In the genomic region with DNA sequence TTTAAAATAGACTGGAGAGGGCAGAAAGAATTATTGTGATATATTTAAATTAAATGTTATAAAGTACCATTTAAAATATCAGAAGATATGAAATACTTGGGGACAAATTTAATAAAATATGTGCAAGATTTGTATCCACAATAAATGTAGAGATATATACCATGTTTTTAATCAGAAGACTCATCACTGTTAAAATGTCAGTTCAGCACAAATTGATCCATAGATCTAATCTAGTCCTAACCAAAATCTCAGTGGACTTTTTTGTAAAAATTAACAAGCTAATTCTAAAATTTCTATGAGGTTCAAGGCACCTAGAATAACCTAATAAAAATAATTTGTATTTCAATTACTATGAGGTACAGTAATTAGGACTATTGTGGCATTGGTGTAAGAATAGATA, we compare ENCODE assay signal across 3 cellular contexts.
TF ChIP-seq lines count a peak whose summit lies in the region.

No MANE protein-coding gene starts in this region.

TF ChIP-seq in HepG2, 621 proteins besides CTCF, POLR2A, EP300 and RAD21:
- TF ChIP-seq ZKSCAN5 (CRISPR knock-in tag; IDR thresholded peaks at IDR 0.05): no peak
- TF ChIP-seq MAFF (IDR thresholded peaks at IDR 0.05; ENCODE audit: low read depth, low read length): peak; percentile 35; the same call in 1 of the 2 replicates
- peak; percentile 55 to 63; a peak in 3 of 4 replicates for TF ChIP-seq MAFK (conservative IDR thresholded peaks at IDR 0.05 in 1 of 2, IDR thresholded peaks at IDR 0.05 in 1 of 2; ENCODE audit: low read length in 2 of 2)
- TF ChIP-seq ONECUT2 (CRISPR knock-in tag; IDR thresholded peaks at IDR 0.05): no peak
- TF ChIP-seq CHD4 (IDR thresholded peaks at IDR 0.05; ENCODE audit: borderline replicate concordance, low read length): no peak
- TF ChIP-seq MXD4 (CRISPR knock-in tag; IDR thresholded peaks at IDR 0.05): no peak
- no peak for TF ChIP-seq NFKBIZ (CRISPR knock-in tag; IDR thresholded peaks at IDR 0.05)
- TF ChIP-seq ZNF430 (CRISPR knock-in tag; IDR thresholded peaks at IDR 0.05): no peak
- no peak for TF ChIP-seq KAT2B (IDR thresholded peaks at IDR 0.05; ENCODE audit: borderline replicate concordance, low read depth, low read length)
- TF ChIP-seq CCAR2 (optimal IDR thresholded peaks at IDR 0.05; ENCODE audit: low read depth, low read length): no peak

TF ChIP-seq in A549, 52 proteins besides CTCF, POLR2A, EP300 and RAD21:
- TF ChIP-seq, protein P1, sequence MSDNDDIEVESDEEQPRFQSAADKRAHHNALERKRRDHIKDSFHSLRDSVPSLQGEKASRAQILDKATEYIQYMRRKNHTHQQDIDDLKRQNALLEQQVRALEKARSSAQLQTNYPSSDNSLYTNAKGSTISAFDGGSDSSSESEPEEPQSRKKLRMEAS (IDR thresholded peaks at IDR 0.05): no peak
- TF ChIP-seq MYC (IDR thresholded peaks at IDR 0.05; ENCODE audit: borderline replicate concordance, low read length) (no peak), NFE2L2 (conservative IDR thresholded peaks at IDR 0.05; ENCODE audit: low read length) (no peak), RFX5 (IDR thresholded peaks at IDR 0.05) (no peak), KDM5A (IDR thresholded peaks at IDR 0.05) (no peak), ZFP36 (IDR thresholded peaks at IDR 0.05; ENCODE audit: borderline replicate concordance, partially characterized antibody) (no peak), MAFK (IDR thresholded peaks at IDR 0.05; ENCODE audit: partially characterized antibody) (peak; percentile 48), TFCP2L1 (CRISPR knock-in tag; IDR thresholded peaks at IDR 0.05) (no peak)
- TF ChIP-seq, protein P2, sequence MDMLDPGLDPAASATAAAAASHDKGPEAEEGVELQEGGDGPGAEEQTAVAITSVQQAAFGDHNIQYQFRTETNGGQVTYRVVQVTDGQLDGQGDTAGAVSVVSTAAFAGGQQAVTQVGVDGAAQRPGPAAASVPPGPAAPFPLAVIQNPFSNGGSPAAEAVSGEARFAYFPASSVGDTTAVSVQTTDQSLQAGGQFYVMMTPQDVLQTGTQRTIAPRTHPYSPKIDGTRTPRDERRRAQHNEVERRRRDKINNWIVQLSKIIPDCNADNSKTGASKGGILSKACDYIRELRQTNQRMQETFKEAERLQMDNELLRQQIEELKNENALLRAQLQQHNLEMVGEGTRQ (IDR thresholded peaks at IDR 0.05): no peak

TF ChIP-seq in K562, 482 proteins besides CTCF, POLR2A, EP300 and RAD21:
- TF ChIP-seq MCM2 (IDR thresholded peaks at IDR 0.05; ENCODE audit: low read depth) (no peak), YBX1 (IDR thresholded peaks at IDR 0.05) (no peak), MAFF (IDR thresholded peaks at IDR 0.05; ENCODE audit: low read length) (no peak), ERF (CRISPR knock-in tag; IDR thresholded peaks at IDR 0.05) (no peak), ARID3B (CRISPR knock-in tag; IDR thresholded peaks at IDR 0.05; ENCODE audit: borderline replicate concordance) (no peak), PTRF (tag; IDR thresholded peaks at IDR 0.05) (no peak), ADNP (tag; IDR thresholded peaks at IDR 0.05) (no peak), KAT7 (CRISPR knock-in tag; IDR thresholded peaks at IDR 0.05; ENCODE audit: borderline replicate concordance) (no peak), MCM3 (IDR thresholded peaks at IDR 0.05) (no peak), ZNF586 (CRISPR knock-in tag; conservative IDR thresholded peaks at IDR 0.05) (no peak), RREB1 (CRISPR knock-in tag; IDR thresholded peaks at IDR 0.05) (no peak), FOXK2 (conservative IDR thresholded peaks at IDR 0.05 in 1 of 2, IDR thresholded peaks at IDR 0.05 in 1 of 2; ENCODE audit: low read depth in 2 of 2) (no peak), ILF3 (IDR thresholded peaks at IDR 0.05; ENCODE audit: borderline replicate concordance) (no peak), C11orf30 (IDR thresholded peaks at IDR 0.05; ENCODE audit: low read depth) (peak; percentile 31; the same call in 1 of the 2 replicates), ZNF316 (IDR thresholded peaks at IDR 0.05) (peak; percentile 56; the same call in 1 of the 2 replicates)
- TF ChIP-seq, protein P3, sequence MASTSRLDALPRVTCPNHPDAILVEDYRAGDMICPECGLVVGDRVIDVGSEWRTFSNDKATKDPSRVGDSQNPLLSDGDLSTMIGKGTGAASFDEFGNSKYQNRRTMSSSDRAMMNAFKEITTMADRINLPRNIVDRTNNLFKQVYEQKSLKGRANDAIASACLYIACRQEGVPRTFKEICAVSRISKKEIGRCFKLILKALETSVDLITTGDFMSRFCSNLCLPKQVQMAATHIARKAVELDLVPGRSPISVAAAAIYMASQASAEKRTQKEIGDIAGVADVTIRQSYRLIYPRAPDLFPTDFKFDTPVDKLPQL (IDR thresholded peaks at IDR 0.05; ENCODE audit: extremely low read depth, insufficient read length): no peak
- TF ChIP-seq, protein P4, sequence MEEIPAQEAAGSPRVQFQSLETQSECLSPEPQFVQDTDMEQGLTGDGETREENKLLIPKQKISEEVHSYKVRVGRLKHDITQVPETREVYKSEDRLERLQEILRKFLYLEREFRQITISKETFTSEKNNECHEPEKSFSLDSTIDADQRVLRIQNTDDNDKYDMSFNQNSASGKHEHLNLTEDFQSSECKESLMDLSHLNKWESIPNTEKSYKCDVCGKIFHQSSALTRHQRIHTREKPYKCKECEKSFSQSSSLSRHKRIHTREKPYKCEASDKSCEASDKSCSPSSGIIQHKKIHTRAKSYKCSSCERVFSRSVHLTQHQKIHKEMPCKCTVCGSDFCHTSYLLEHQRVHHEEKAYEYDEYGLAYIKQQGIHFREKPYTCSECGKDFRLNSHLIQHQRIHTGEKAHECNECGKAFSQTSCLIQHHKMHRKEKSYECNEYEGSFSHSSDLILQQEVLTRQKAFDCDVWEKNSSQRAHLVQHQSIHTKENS (CRISPR knock-in tag; IDR thresholded peaks at IDR 0.05): no peak
- TF ChIP-seq, protein P5, sequence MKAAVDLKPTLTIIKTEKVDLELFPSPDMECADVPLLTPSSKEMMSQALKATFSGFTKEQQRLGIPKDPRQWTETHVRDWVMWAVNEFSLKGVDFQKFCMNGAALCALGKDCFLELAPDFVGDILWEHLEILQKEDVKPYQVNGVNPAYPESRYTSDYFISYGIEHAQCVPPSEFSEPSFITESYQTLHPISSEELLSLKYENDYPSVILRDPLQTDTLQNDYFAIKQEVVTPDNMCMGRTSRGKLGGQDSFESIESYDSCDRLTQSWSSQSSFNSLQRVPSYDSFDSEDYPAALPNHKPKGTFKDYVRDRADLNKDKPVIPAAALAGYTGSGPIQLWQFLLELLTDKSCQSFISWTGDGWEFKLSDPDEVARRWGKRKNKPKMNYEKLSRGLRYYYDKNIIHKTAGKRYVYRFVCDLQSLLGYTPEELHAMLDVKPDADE (conservative IDR thresholded peaks at IDR 0.05; ENCODE audit: control insufficient read depth, low read depth, low read length): no peak
